Comparison of ENCODE assay signal across 8 cellular contexts in genomic region chr5:131109540-131110255, GRCh38. TPM values are rescaled to one million over a fixed set of nuclear protein-coding genes. Genes with fewer than 3 reads are reported as not detected.
DNase-seq lines count a peak whose midpoint lies in the region; ATAC-seq and TF ChIP-seq lines count a peak whose summit lies in the region.

No MANE protein-coding gene starts in this region.

- intact Hi-C loops in activated CD4-positive, alpha-beta memory T cell treated with anti-CD3 and anti-CD28 coated beads for 36 hours (cut with micrococcal nuclease) = loop anchor here (1.0 to 5.0 kb wide), 4 partner anchors 238 to 1339 kb away; no protein-coding TSS in a partner anchor
- intact Hi-C loops in Panc1 (cut with micrococcal nuclease; ENCODE audit: unreplicated experiment) = loop anchor here (1.0 to 10.0 kb wide), 5 partner anchors 238 to 1339 kb away; partner anchors contain the start of gene CHSY3
- intact Hi-C loops in left lung (cut with DNase I) = no loop called here

- no peaks in the 10 kb centered on the region for H3K36me3 Mint-ChIP-seq in activated CD4-positive, alpha-beta memory T cell treated with anti-CD3 and anti-CD28 coated beads, Interleukin-2, amount 10 ng/mL, durations not matched to agents 7 days and 5 days (ENCODE audit: low read depth)
- H3K36me3 Mint-ChIP-seq in activated CD4-positive, alpha-beta memory T cell treated with anti-CD3 and anti-CD28 coated beads for 36 hours = no peaks in the 10 kb centered on the region

- TF ChIP-seq EP300 in tibial nerve (IDR thresholded peaks at IDR 0.05) = no peak

- H3K9me3 ChIP-seq in Panc1 (ENCODE audit: control insufficient read depth, insufficient read depth, low read depth, low read length) = no peaks in the 10 kb centered on the region
- no peaks in the 10 kb centered on the region for H3K9me3 ChIP-seq in left lung
- H3K9me3 ChIP-seq in tibial nerve = no peaks in the 10 kb centered on the region

- H3K9me3 Mint-ChIP-seq in activated CD4-positive, alpha-beta memory T cell treated with anti-CD3 and anti-CD28 coated beads, Interleukin-2, amount 10 ng/mL, durations not matched to agents 7 days and 5 days = no peaks in the 10 kb centered on the region
- no peaks in the 10 kb centered on the region for H3K9me3 Mint-ChIP-seq in activated CD4-positive, alpha-beta memory T cell treated with anti-CD3 and anti-CD28 coated beads for 36 hours

- TF ChIP-seq POLR2A in tibial nerve (IDR thresholded peaks at IDR 0.05) = no peak

- H3K4me1 Mint-ChIP-seq in activated CD4-positive, alpha-beta memory T cell treated with anti-CD3 and anti-CD28 coated beads, Interleukin-2, amount 10 ng/mL, durations not matched to agents 7 days and 5 days = peaks cover 2% of the 10 kb centered on the region
- H3K4me1 Mint-ChIP-seq in activated CD4-positive, alpha-beta memory T cell treated with anti-CD3 and anti-CD28 coated beads for 36 hours (ENCODE audit: low read depth) = peaks cover 3% of the 10 kb centered on the region

- H3K27ac Mint-ChIP-seq in activated CD4-positive, alpha-beta memory T cell treated with anti-CD3 and anti-CD28 coated beads, Interleukin-2, amount 10 ng/mL, durations not matched to agents 7 days and 5 days = no peak overlapping the region
- H3K27ac Mint-ChIP-seq in activated CD4-positive, alpha-beta memory T cell treated with anti-CD3 and anti-CD28 coated beads for 36 hours = no peak overlapping the region

- H3K36me3 ChIP-seq in Panc1 (ENCODE audit: control insufficient read depth, insufficient read depth, low read length) (no peaks in the 10 kb centered on the region), left lung (no peaks in the 10 kb centered on the region), tibial nerve (no peaks in the 10 kb centered on the region)

- H3K4me1 ChIP-seq in Panc1 (ENCODE audit: control insufficient read depth, insufficient read depth, low read length) = no peaks in the 10 kb centered on the region
- H3K4me1 ChIP-seq in left lung = peaks cover 0 to 3% of the 10 kb centered on the region in 2 donors
- peaks cover 0 to 7% (median 0%) of the 10 kb centered on the region in 4 donors for H3K4me1 ChIP-seq in tibial nerve

- ATAC-seq in GM19468 (IDR thresholded peaks at IDR 0.05; ENCODE audit: extremely low read depth, unreplicated experiment) = peak; percentile 88
- peak; percentile 82 for ATAC-seq in HG03457 (IDR thresholded peaks at IDR 0.05; ENCODE audit: unreplicated experiment)
- ATAC-seq in Panc1 = peak; percentile 85
- peak; percentile 94 for ATAC-seq in left lung

- POLR2A ChIA-PET in activated CD4-positive, alpha-beta memory T cell treated with anti-CD3 and anti-CD28 coated beads, Interleukin-2, amount 10 ng/mL, durations not matched to agents 7 days and 5 days (lab: Charles Lee) = no interaction called here
- POLR2A ChIA-PET in activated CD4-positive, alpha-beta memory T cell treated with anti-CD3 and anti-CD28 coated beads for 36 hours (lab: Charles Lee) = no interaction called here
- POLR2A ChIA-PET in Panc1 (lab: Charles Lee) = no interaction called here

- H3K4me3 ChIP-seq in Panc1 (ENCODE audit: low read depth in 2 of 2, low read length in 2 of 2) (no peak overlapping the region), left lung (no peak overlapping the region), tibial nerve (no peak overlapping the region)

- in situ Hi-C loops in Panc1 (cut with HindIII; ENCODE audit: low pct_unique_long_range_greater_than_20kb, low sequenced_read_pairs) = no loop called here

- no peaks in the 10 kb centered on the region for H3K27me3 Mint-ChIP-seq in activated CD4-positive, alpha-beta memory T cell treated with anti-CD3 and anti-CD28 coated beads, Interleukin-2, amount 10 ng/mL, durations not matched to agents 7 days and 5 days
- H3K27me3 Mint-ChIP-seq in activated CD4-positive, alpha-beta memory T cell treated with anti-CD3 and anti-CD28 coated beads for 36 hours = no peaks in the 10 kb centered on the region

- H3K27ac ChIP-seq in Panc1 (ENCODE audit: low read length) = no peak overlapping the region
- H3K27ac ChIP-seq in left lung = no peak overlapping the region
- H3K27ac ChIP-seq in tibial nerve = no peak overlapping the region

- no TSS peak for BruUV-seq in Panc1 (replicated peaks; lab: Mats Ljungman, UMichigan)

- WGBS in tibial nerve, 2 donors = 43 to 44% methylated on average over 2 of the region's 2 CpGs

- no peak overlapping the region for H3K4me3 Mint-ChIP-seq in activated CD4-positive, alpha-beta memory T cell treated with anti-CD3 and anti-CD28 coated beads, Interleukin-2, amount 10 ng/mL, durations not matched to agents 7 days and 5 days
- H3K4me3 Mint-ChIP-seq in activated CD4-positive, alpha-beta memory T cell treated with anti-CD3 and anti-CD28 coated beads for 36 hours = no peak overlapping the region

- DNase-seq in activated CD4-positive, alpha-beta memory T cell treated with anti-CD3 and anti-CD28 coated beads, Interleukin-2, amount 10 ng/mL, durations not matched to agents 7 days and 5 days = peak; percentile 22
- DNase-seq in activated CD4-positive, alpha-beta memory T cell treated with anti-CD3 and anti-CD28 coated beads for 36 hours = no peak
- DNase-seq in Panc1 (ENCODE audit: low read depth, low spot score) = peak; percentile 17
- peak; percentile 35 for DNase-seq in cerebellar cortex (ENCODE audit: low spot score)
- no peak for DNase-seq in left lung
- peak in 1 of 2 donors; percentile 66 for DNase-seq in tibial nerve (ENCODE audit: low spot score in 2 of 2)

- peaks cover 9% of the 10 kb centered on the region; the same call in 1 of the 2 replicates for H3K27me3 ChIP-seq in Panc1 (ENCODE audit: control insufficient read depth, insufficient read depth, low read length)
- H3K27me3 ChIP-seq in left lung = no peaks in the 10 kb centered on the region
- no peaks in the 10 kb centered on the region for H3K27me3 ChIP-seq in tibial nerve

- TF ChIP-seq CTCF in Panc1 (IDR thresholded peaks at IDR 0.05) (peak; percentile 75; the same call in 1 of the 2 replicates), left lung (IDR thresholded peaks at IDR 0.05) (peak; percentile 64 to 78), tibial nerve (IDR thresholded peaks at IDR 0.05) (peak; percentile 57 to 79 (median 72))

- CTCF ChIA-PET in activated CD4-positive, alpha-beta memory T cell treated with anti-CD3 and anti-CD28 coated beads, Interleukin-2, amount 10 ng/mL, durations not matched to agents 7 days and 5 days (lab: Charles Lee) = interaction anchor here (1.0 to 3.9 kb wide), 4 partner anchors 40 to 1338 kb away, joined by 3 to 27 read pairs (median 6); no protein-coding TSS in a partner anchor
- CTCF ChIA-PET in activated CD4-positive, alpha-beta memory T cell treated with anti-CD3 and anti-CD28 coated beads for 36 hours (lab: Charles Lee) = interaction anchor here (0.5 to 3.6 kb wide), 7 partner anchors 235 to 1446 kb away, joined by 3 to 47 read pairs (median 3); no protein-coding TSS in a partner anchor
- CTCF ChIA-PET in Panc1 (lab: Charles Lee) = no interaction called here

RNA-seq across cellular contexts. Expression of gene HINT1, which starts 55.4 kb away (rescaled TPM):
- 100 to 1,000 TPM; 323 to 329 TPM for total RNA-seq in activated CD4-positive, alpha-beta memory T cell treated with anti-CD3 and anti-CD28 coated beads, Interleukin-2, amount 10 ng/mL, durations not matched to agents 7 days and 5 days
- 100 to 1,000 TPM; 349 to 361 TPM for total RNA-seq in activated CD4-positive, alpha-beta memory T cell treated with anti-CD3 and anti-CD28 coated beads for 36 hours
- total RNA-seq in Panc1 (2021; ENCODE audit: unreplicated experiment) = 233 TPM
- polyA plus RNA-seq in Panc1 (2012; ENCODE audit: insufficient read length) = 316 TPM
- total RNA-seq in left lung = 100 to 1,000 TPM; 168 to 169 TPM
- 100 to 1,000 TPM; 130 to 160 (median 153) TPM for total RNA-seq in tibial nerve

Comparison
In these comparisons a context has a peak if more than half of its experiments do, and no peak if none do; other contexts are left out.
1. DNase-seq: peak in activated CD4-positive, alpha-beta memory T cell treated with anti-CD3 and anti-CD28 coated beads, Interleukin-2, amount 10 ng/mL, durations not matched to agents 7 days and 5 days (single experiment), Panc1 (single experiment) and cerebellar cortex (single experiment); none in activated CD4-positive, alpha-beta memory T cell treated with anti-CD3 and anti-CD28 coated beads for 36 hours (single experiment) and left lung (0 of 2).
2. intact Hi-C loops: an anchor here in activated CD4-positive, alpha-beta memory T cell treated with anti-CD3 and anti-CD28 coated beads for 36 hours (1.0 to 5.0 kb wide) and Panc1 (1.0 to 10.0 kb wide); none called in left lung.
3. Peak in every context shown above with its lines, with median percentiles within 50 percentile points of each other: ATAC-seq and CTCF ChIP-seq.